In the genomic region with DNA sequence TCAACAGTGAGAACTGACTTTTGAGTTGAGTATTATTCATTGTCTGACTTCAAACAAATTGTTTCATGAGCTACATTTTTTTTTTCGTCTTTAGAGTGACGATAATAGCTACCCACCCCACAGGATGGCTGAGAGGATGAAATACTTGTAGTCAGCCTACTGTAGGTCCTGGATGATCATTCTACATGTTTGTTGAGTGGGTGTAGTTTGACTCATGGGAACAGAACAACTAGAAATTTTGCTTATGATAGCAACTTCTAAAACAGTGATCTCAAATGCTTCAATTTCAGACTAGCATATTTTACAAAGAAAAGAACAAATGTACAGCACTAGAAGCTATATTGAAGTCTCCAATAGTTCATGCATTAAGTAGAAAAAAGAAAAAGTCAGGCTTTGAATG, we compare ENCODE assay signal across 21 cellular contexts.
"Had no signal": no experiment of that assay in that cellular context is flagged by ENCODE, and none has a peak within 500 bp of the region (broad histone marks: within the 10 kb centered on the region; RNA-seq: fewer than 3 reads in every experiment).

No MANE protein-coding gene starts in this region.

- H3K4me2 ChIP-seq: hepatocyte had no signal

- H3K4me1 ChIP-seq: left ventricle myocardium inferior, sigmoid colon, spleen, upper lobe of left lung had no signal

- H3K4me3 ChIP-seq: cardiac muscle cell, hepatocyte, left ventricle myocardium inferior, sigmoid colon, spleen, thoracic aorta, upper lobe of left lung had no signal

- H3K79me2 ChIP-seq: hepatocyte had no signal

- H2AFZ ChIP-seq: hepatocyte had no signal

- H3K36me3 ChIP-seq: cardiac muscle cell, left ventricle myocardium inferior, sigmoid colon, spleen, thoracic aorta, upper lobe of left lung had no signal

- DNase-seq: activated B cell treated with CpG ODN at 0.5 μM for 24 hours; activated CD4-positive, alpha-beta T cell treated with anti-CD3 and anti-CD28 coated beads for 36 hours; activated CD4-positive, alpha-beta T cell treated with anti-CD3 and anti-CD28 coated beads, Interleukin-2, amount 50 U/mL, for 4 hours; activated CD8-positive, alpha-beta memory T cell treated with anti-CD3 and anti-CD28 coated beads, Interleukin-2, amount 50 U/mL, for 48 hours; activated naive CD4-positive, alpha-beta T cell treated with Interleukin-2 at 50 U/mL for 16 hours; activated naive CD8-positive, alpha-beta T cell treated with anti-CD3 and anti-CD28 coated beads for 36 hours; activated T-cell treated with anti-CD3 and anti-CD28 coated beads, Interleukin-2, amount 50 U/mL, for 4 hours; glutamatergic neuron; left ventricle myocardium inferior; midbrain; natural killer cell; sigmoid colon; spleen; stimulated activated CD4-positive, alpha-beta T cell treated with anti-CD3 and anti-CD28 coated beads, Interleukin-4, amount 100 ng/mL, for 1 hour; stimulated activated naive CD4-positive, alpha-beta T cell; T1000; upper lobe of left lung had no signal

- FAIRE-seq: frontal cortex had no signal

- H3K9me3 ChIP-seq: left ventricle myocardium inferior, sigmoid colon, spleen, thoracic aorta, upper lobe of left lung had no signal

- H3K27me3 ChIP-seq: cardiac muscle cell, hepatocyte, sigmoid colon, spleen, upper lobe of left lung had no signal
